ENCODE assay signal across 8 cellular contexts in genomic region chr6:116444092-116444491, GRCh38. TPM values are rescaled to one million over a fixed set of nuclear protein-coding genes. Genes with fewer than 3 reads are reported as not detected.
DNase-seq lines count a peak whose midpoint lies in the region; ATAC-seq and TF ChIP-seq lines count a peak whose summit lies in the region.

No MANE protein-coding gene starts in this region.

- H3K4me1 ChIP-seq in OCI-LY3 (ENCODE audit: low read length), result peaks cover 28% of the 10 kb centered on the region
- no peaks in the 10 kb centered on the region for H3K4me1 ChIP-seq in endodermal cell (ENCODE audit: control insufficient read depth, insufficient read depth, low read length)
- H3K4me1 ChIP-seq in neutrophil (ENCODE audit: control insufficient read depth in 1 of 2, insufficient read depth in 1 of 2, low read depth in 1 of 2, low read length in 1 of 2), result peaks cover 32 to 51% of the 10 kb centered on the region in 2 experiments

- ATAC-seq in HG02852 (IDR thresholded peaks at IDR 0.05; ENCODE audit: unreplicated experiment), result peak; percentile 49

- no peak overlapping the region for H3K27ac Mint-ChIP-seq in endodermal cell
- H3K27ac Mint-ChIP-seq in T-helper 2 cell treated with Interferon-gamma antibody and Interleukin-4, amounts not matched to agents 5 μg/mL and 100 μg/mL, for 36 hours, result no peak overlapping the region

- peaks cover 6% of the 10 kb centered on the region for H3K4me1 Mint-ChIP-seq in endodermal cell
- H3K4me1 Mint-ChIP-seq in T-helper 2 cell treated with Interferon-gamma antibody and Interleukin-4, amounts not matched to agents 5 μg/mL and 100 μg/mL, for 36 hours (ENCODE audit: low read depth), result peaks cover 24% of the 10 kb centered on the region

- TF ChIP-seq CTCF in 22Rv1 (IDR thresholded peaks at IDR 0.05), result peak; percentile 75
- peak; percentile 61 for TF ChIP-seq CTCF in GM10266 (IDR thresholded peaks at IDR 0.05; ENCODE audit: control insufficient read depth, insufficient read depth, low read depth, missing control alignments)
- peak; percentile 57 for TF ChIP-seq CTCF in OCI-LY3 (IDR thresholded peaks at IDR 0.05; ENCODE audit: low read depth, low read length)
- peak; percentile 70 for TF ChIP-seq CTCF in endodermal cell (conservative IDR thresholded peaks at IDR 0.05)
- peak; percentile 38 for TF ChIP-seq CTCF in neutrophil (IDR thresholded peaks at IDR 0.05)

- H3K27me3 ChIP-seq in OCI-LY3 (ENCODE audit: low read depth, low read length), result no peaks in the 10 kb centered on the region
- no peaks in the 10 kb centered on the region for H3K27me3 ChIP-seq in endodermal cell (ENCODE audit: control insufficient read depth, insufficient read depth, low read length, poor library complexity, severe bottlenecking)
- no peaks in the 10 kb centered on the region for H3K27me3 ChIP-seq in neutrophil

- peak; percentile 50 for DNase-seq in GM10266 (ENCODE audit: extremely low spot score)
- no peak for DNase-seq in endodermal cell
- DNase-seq in T-helper 2 cell treated with Interferon-gamma antibody and Interleukin-4, amounts not matched to agents 5 μg/mL and 100 μg/mL, for 36 hours (ENCODE audit: low spot score), result no peak
- no peak for DNase-seq in middle frontal gyrus (ENCODE audit: extremely low spot score, low spot score)

- no peaks in the 10 kb centered on the region for H3K9me3 ChIP-seq in OCI-LY3 (ENCODE audit: insufficient read depth, low read length)
- H3K9me3 ChIP-seq in endodermal cell (ENCODE audit: control insufficient read depth, low read length), result no peaks in the 10 kb centered on the region
- no peaks in the 10 kb centered on the region for H3K9me3 ChIP-seq in neutrophil

- H3K27me3 Mint-ChIP-seq in endodermal cell (ENCODE audit: insufficient read depth), result no peaks in the 10 kb centered on the region
- peaks cover 38% of the 10 kb centered on the region for H3K27me3 Mint-ChIP-seq in T-helper 2 cell treated with Interferon-gamma antibody and Interleukin-4, amounts not matched to agents 5 μg/mL and 100 μg/mL, for 36 hours (ENCODE audit: low read depth)

- H3K9ac ChIP-seq in OCI-LY3 (ENCODE audit: low read length), result no peak overlapping the region
- no peak overlapping the region for H3K9ac ChIP-seq in endodermal cell (ENCODE audit: extremely low read depth, low read length, poor library complexity, severe bottlenecking)

- no peak overlapping the region for H3K4me3 Mint-ChIP-seq in endodermal cell
- H3K4me3 Mint-ChIP-seq in T-helper 2 cell treated with Interferon-gamma antibody and Interleukin-4, amounts not matched to agents 5 μg/mL and 100 μg/mL, for 36 hours, result no peak overlapping the region

- H3K27ac ChIP-seq in 22Rv1 (no peak overlapping the region), OCI-LY3 (ENCODE audit: low read length) (no peak overlapping the region), endodermal cell (ENCODE audit: low read depth, low read length) (no peak overlapping the region), neutrophil (peak overlapping the region; percentile 13)

- H3K9me3 Mint-ChIP-seq in endodermal cell, result no peaks in the 10 kb centered on the region
- H3K9me3 Mint-ChIP-seq in T-helper 2 cell treated with Interferon-gamma antibody and Interleukin-4, amounts not matched to agents 5 μg/mL and 100 μg/mL, for 36 hours, result no peaks in the 10 kb centered on the region

- H3K4me2 ChIP-seq in OCI-LY3 (ENCODE audit: low read length), result no peak overlapping the region

- no peaks in the 10 kb centered on the region for H3K36me3 ChIP-seq in OCI-LY3 (replicated peaks; ENCODE audit: low read depth, low read length)
- no peaks in the 10 kb centered on the region for H3K36me3 ChIP-seq in endodermal cell (ENCODE audit: control insufficient read depth, insufficient read depth, low read length)
- no peaks in the 10 kb centered on the region for H3K36me3 ChIP-seq in neutrophil

- H3K36me3 Mint-ChIP-seq in endodermal cell (ENCODE audit: low read depth), result no peaks in the 10 kb centered on the region
- no peaks in the 10 kb centered on the region for H3K36me3 Mint-ChIP-seq in T-helper 2 cell treated with Interferon-gamma antibody and Interleukin-4, amounts not matched to agents 5 μg/mL and 100 μg/mL, for 36 hours (ENCODE audit: low read depth)

- WGBS in endodermal cell (ENCODE audit: insufficient coverage in 1 of 2, insufficient read length in 1 of 2), 2 experiments, result 58 to 77% methylated on average over 1 to 3 of the region's 3 CpGs

- no peaks in the 10 kb centered on the region for H4K20me1 ChIP-seq in OCI-LY3 (ENCODE audit: insufficient read depth, low read length)

- H3K79me2 ChIP-seq in OCI-LY3 (ENCODE audit: low read length), result no peaks in the 10 kb centered on the region; the same call in 1 of the 2 replicates

- H3K4me3 ChIP-seq in OCI-LY3 (ENCODE audit: low read length), result no peak overlapping the region
- no peak overlapping the region for H3K4me3 ChIP-seq in endodermal cell (ENCODE audit: low read length)
- no peak overlapping the region for H3K4me3 ChIP-seq in neutrophil (ENCODE audit: low read depth in 1 of 2, low read length in 1 of 2)

- no peak overlapping the region for H2AFZ ChIP-seq in OCI-LY3 (ENCODE audit: low read depth, low read length)

RNA-seq across cellular contexts. Expression of gene CALHM6, which starts 17.1 kb away (rescaled TPM):
- under 1 TPM in 1 of 2 donors, not detected in 1; 0.95 TPM for total RNA-seq in endodermal cell
- 0.25 TPM for polyA plus RNA-seq in endodermal cell (2013, experiment 1 of 2)
- 0.87 TPM for polyA plus RNA-seq in endodermal cell (2013, experiment 2 of 2)
